Comparison of ENCODE assay signal across 19 cellular contexts in genomic region chr15:66833372-66833771, GRCh38.
DNase-seq lines count a peak whose midpoint lies in the region; ATAC-seq, FAIRE-seq and TF ChIP-seq lines count a peak whose summit lies in the region.
"Had no signal": no experiment of that assay in that cellular context is flagged by ENCODE, and none has a peak within 500 bp of the region (broad histone marks: within the 10 kb centered on the region; RNA-seq: fewer than 3 reads in every experiment).

No MANE protein-coding gene starts in this region.

- TF ChIP-seq CTCF in H1 (IDR thresholded peaks at IDR 0.05; ENCODE audit: control extremely low read depth in 1 of 3, insufficient read depth in 1 of 3, low read depth in 1 of 3, low read length in 3 of 3) (no peak), osteoblast (IDR thresholded peaks at IDR 0.05; ENCODE audit: extremely low read depth, low read depth, low read length) (no peak), stomach (IDR thresholded peaks at IDR 0.05) (no peak)

- H3K79me1 ChIP-seq in H1 (ENCODE audit: low read depth, low read length), result no peaks in the 10 kb centered on the region

- H3K27ac ChIP-seq in H1 (ENCODE audit: low read depth, low read length), result no peak overlapping the region
- peak overlapping the region; percentile 66 for H3K27ac ChIP-seq in osteoblast (ENCODE audit: low read depth, low read length)
- H3K27ac ChIP-seq in stomach, result no peak overlapping the region
- H3K27ac ChIP-seq: esophagus squamous epithelium, thoracic aorta had no signal

- no peak for TF ChIP-seq EP300 in H1 (IDR thresholded peaks at IDR 0.05; ENCODE audit: borderline replicate concordance in 1 of 2, low read depth in 2 of 2, low read length in 2 of 2)
- TF ChIP-seq EP300 in stomach (IDR thresholded peaks at IDR 0.05), result no peak

- intact Hi-C loops in stomach (cut with DNase I; ENCODE audit: low total_unique reads), result no loop called here

- H3K36me3 ChIP-seq in H1 (ENCODE audit: control insufficient read depth in 2 of 4, insufficient read depth in 4 of 4, low read length in 3 of 4) (no peaks in the 10 kb centered on the region), osteoblast (ENCODE audit: insufficient read depth, low read length) (no peaks in the 10 kb centered on the region), stomach (no peaks in the 10 kb centered on the region)
- H3K36me3 ChIP-seq: BE2C, esophagus squamous epithelium, thoracic aorta had no signal

- no peak overlapping the region for H2BK15ac ChIP-seq in H1 (ENCODE audit: low read length)

- no peak for FAIRE-seq in H1 (lab: Jason Lieb, UNC)
- FAIRE-seq in GM19239 (lab: Jason Lieb, UNC), result no peak
- FAIRE-seq: GM18507 had no signal

- 0 out of 2 replicates have a peak overlapping the region, but pooled peaks have one; percentile 10 for H2BK12ac ChIP-seq in H1 (ENCODE audit: low read depth, low read length)

- H3K4me1 ChIP-seq in H1 (replicated peaks in 1 of 4; ENCODE audit: control insufficient read depth in 3 of 4, insufficient read depth in 4 of 4, low read length in 3 of 4) (peaks cover 6 to 11% (median 7%) of the 10 kb centered on the region in 4 experiments), osteoblast (ENCODE audit: insufficient read depth, low read length) (peaks cover 40% of the 10 kb centered on the region), stomach (no peaks in the 10 kb centered on the region)
- H3K4me1 ChIP-seq: BE2C had no signal

- no peak for TF ChIP-seq RAD21 in H1 (IDR thresholded peaks at IDR 0.05 in 1 of 2, conservative IDR thresholded peaks at IDR 0.05 in 1 of 2; ENCODE audit: low read depth in 2 of 2, low read length in 2 of 2)

- no peak overlapping the region for H4K5ac ChIP-seq in H1 (ENCODE audit: insufficient read length, low read depth, low read length)

- TF ChIP-seq POLR2A in H1 (IDR thresholded peaks at IDR 0.05; ENCODE audit: control extremely low read depth in 1 of 2, low read depth in 2 of 2, low read length in 2 of 2) (no peak), stomach (IDR thresholded peaks at IDR 0.05) (no peak)

- no peak overlapping the region for H3K4ac ChIP-seq in H1 (replicated peaks; ENCODE audit: insufficient read length, low read depth, low read length)

- H3K4me2 ChIP-seq in H1 (ENCODE audit: insufficient read depth in 1 of 2, low read depth in 2 of 2, low read length in 2 of 2) (no peak overlapping the region), osteoblast (ENCODE audit: insufficient read depth, low read length) (no peak overlapping the region)

- ATAC-seq in GM21515 (IDR thresholded peaks at IDR 0.05; ENCODE audit: unreplicated experiment), result no peak

- no peak overlapping the region for H3K4me3 ChIP-seq in H1 (ENCODE audit: extremely low read depth in 1 of 4, insufficient read depth in 2 of 4, low read depth in 3 of 4, low read length in 4 of 4)
- no peak overlapping the region for H3K4me3 ChIP-seq in osteoblast (ENCODE audit: insufficient read depth, low read length)
- H3K4me3 ChIP-seq in stomach, result no peak overlapping the region
- H3K4me3 ChIP-seq: esophagus squamous epithelium, thoracic aorta had no signal

- 0 out of 2 replicates have a peak overlapping the region, but pooled peaks have one; percentile 4 for H2AK5ac ChIP-seq in H1 (ENCODE audit: low read depth, low read length)

- H3K79me2 ChIP-seq in H1 (ENCODE audit: control insufficient read depth in 1 of 2, insufficient read depth in 2 of 2, low read length in 2 of 2), result no peaks in the 10 kb centered on the region
- H3K79me2 ChIP-seq in osteoblast (ENCODE audit: insufficient read depth, low read length), result no peaks in the 10 kb centered on the region

- H3K23me2 ChIP-seq in H1 (ENCODE audit: low read depth, low read length), result peaks cover 3% of the 10 kb centered on the region; the same call in 1 of the 2 replicates

- POLR2A ChIA-PET in H1 (lab: Charles Lee; ENCODE audit: partially characterized antibody), result no interaction called here

- H4K91ac ChIP-seq in H1 (replicated peaks; ENCODE audit: insufficient read length, low read length), result no peak overlapping the region

- no peak overlapping the region for H3K23ac ChIP-seq in H1 (ENCODE audit: insufficient read length)

- no peak overlapping the region for H4K8ac ChIP-seq in H1 (ENCODE audit: extremely low read depth, insufficient read depth, low read length)

- 87% methylated on average over 8 of the region's 8 CpGs; no CpG with 5 or more reads in 1 of the 2 experiments for WGBS in H1 (ENCODE audit: extremely low coverage in 1 of 2, insufficient coverage in 1 of 2, insufficient read length in 1 of 2, insufficient replicate concordance in 2 of 2, low coverage in 1 of 2, low lambda C conversion rate in 2 of 2, missing lambda C conversion rate in 1 of 2), 2 experiments
- WGBS in stomach, 5 donors, result 81 to 96% (median 94%) methylated on average over 7 to 8 of the region's 8 CpGs

- H2BK120ac ChIP-seq in H1 (replicated peaks; ENCODE audit: low read depth, low read length), result no peak overlapping the region

- H3K27me3 ChIP-seq in H1 (replicated peaks in 1 of 4; ENCODE audit: control insufficient read depth in 3 of 4, extremely low read depth in 1 of 4, insufficient read depth in 3 of 4, low read length in 3 of 4) (no peaks in the 10 kb centered on the region; a peak in 1 of 7 replicates), osteoblast (ENCODE audit: insufficient read depth, low read length) (no peaks in the 10 kb centered on the region), stomach (no peaks in the 10 kb centered on the region)
- H3K27me3 ChIP-seq: BE2C had no signal

- H2AFZ ChIP-seq in H1 (ENCODE audit: low read length) (no peak overlapping the region), osteoblast (ENCODE audit: low read length) (peak overlapping the region; percentile 30)

- H3K18ac ChIP-seq in H1 (ENCODE audit: extremely low read depth, low read length), result no peak overlapping the region

- H3K56ac ChIP-seq in H1 (replicated peaks; ENCODE audit: insufficient read length, low read depth, low read length), result no peak overlapping the region

- DNase-seq in ELF-1 (ENCODE audit: low read depth, low spot score), result peak; percentile 51
- DNase-seq in NCI-H69 (lab: John Stamatoyannopoulos, UW), result peak; percentile 61
- no peak for DNase-seq in H1 (ENCODE audit: low read depth in 1 of 2, low spot score in 2 of 2)
- no peak for DNase-seq in osteoblast (ENCODE audit: insufficient read length, low spot score, missing footprints)
- no peak for DNase-seq in stomach
- DNase-seq in GM19239 (ENCODE audit: insufficient read length, low spot score), result no peak
- DNase-seq in HUDEP-2 (lab: John Stamatoyannopoulos, UW; ENCODE audit: unreplicated experiment in 76 of 76), result no peak
- DNase-seq: activated naive CD4-positive, alpha-beta T cell treated with anti-CD3 and anti-CD28 coated beads, Interleukin-2, amount 50 U/mL, for 16 hours; BE2C; dermis blood vessel endothelial cell; DMS 273 treated with DMSO at 0.1 percent for 48 hours; esophagus squamous epithelium; hippocampal formation; NCI-H1048; NCI-H82; stimulated activated CD4-positive, alpha-beta T cell treated with anti-CD3 and anti-CD28 coated beads, Interleukin-4, amount 100 ng/mL, for 1 hour had no signal

- CTCF ChIA-PET in H1 (lab: Charles Lee; ENCODE audit: partially characterized antibody), result interaction anchor here (0.6 to 9.6 kb wide), 6 partner anchors 13 to 113 kb away, joined by 3 to 147 read pairs (median 3); no protein-coding TSS in a partner anchor

- no peak overlapping the region for H3K9ac ChIP-seq in H1 (replicated peaks in 1 of 4; ENCODE audit: extremely low read depth in 1 of 4, low read depth in 3 of 4, low read length in 3 of 4)

- no peak overlapping the region for H3K14ac ChIP-seq in H1 (ENCODE audit: insufficient read length)

- H2BK20ac ChIP-seq in H1 (ENCODE audit: low read length), result 0 out of 2 replicates have a peak overlapping the region, but pooled peaks have one; percentile 57

- H3K9me3 ChIP-seq in H1 (ENCODE audit: insufficient read depth in 2 of 2, low read depth in 1 of 2, low read length in 1 of 2) (no peaks in the 10 kb centered on the region; a peak in 1 of 4 replicates), osteoblast (ENCODE audit: low read depth, low read length) (no peaks in the 10 kb centered on the region), stomach (no peaks in the 10 kb centered on the region)
- H3K9me3 ChIP-seq: BE2C, esophagus squamous epithelium, thoracic aorta had no signal

- H4K20me1 ChIP-seq in H1 (replicated peaks in 1 of 2; ENCODE audit: control insufficient read depth in 1 of 2, insufficient read depth in 2 of 2, low read length in 2 of 2) (no peaks in the 10 kb centered on the region), osteoblast (ENCODE audit: insufficient read depth, low read length) (no peaks in the 10 kb centered on the region)

- H2BK5ac ChIP-seq in H1 (ENCODE audit: low read depth, low read length), result no peak overlapping the region

TF ChIP-seq in H1, 55 proteins besides CTCF, POLR2A, EP300 and RAD21:
- TF ChIP-seq NANOG (IDR thresholded peaks at IDR 0.05; ENCODE audit: insufficient read depth, low read depth, low read length, poor library complexity, severe bottlenecking) (no peak), JUND (IDR thresholded peaks at IDR 0.05; ENCODE audit: low read length) (no peak), CBX5 (IDR thresholded peaks at IDR 0.05; ENCODE audit: low read depth, low read length) (no peak), SAP30 (IDR thresholded peaks at IDR 0.05; ENCODE audit: insufficient read depth, insufficient replicate concordance, low read length) (no peak), BRCA1 (IDR thresholded peaks at IDR 0.05; ENCODE audit: low read depth, low read length) (no peak)

Comparison
In these comparisons a context has a peak if more than half of its experiments do, and no peak if none do; other contexts are left out.
1. DNase-seq: peak in ELF-1 (single experiment) and NCI-H69 (single experiment); none in H1 (0 of 2), osteoblast (single experiment), stomach (single experiment), GM19239 (single experiment) and HUDEP-2 (0 of 76).